Comparison of ENCODE assay signal across 18 cellular contexts in the genomic region with DNA sequence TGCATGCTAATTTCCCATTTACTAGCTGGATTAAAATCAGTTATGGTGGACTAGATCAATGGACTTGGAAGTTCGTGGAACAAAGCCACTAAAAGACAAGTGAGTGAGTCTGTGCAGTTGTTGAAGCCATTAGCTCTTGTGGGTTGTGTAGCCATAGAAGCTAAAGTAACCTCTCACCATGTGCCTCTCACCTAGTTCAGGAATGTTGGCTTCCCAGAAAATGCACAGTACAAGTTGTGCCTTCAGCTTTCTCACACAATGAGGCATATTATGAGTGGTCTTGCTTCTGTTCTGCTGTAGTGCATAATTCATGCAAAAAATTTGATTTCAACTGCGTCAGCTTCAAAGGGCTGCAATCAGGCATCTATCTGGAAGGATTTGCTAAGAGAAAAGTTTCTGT. TPM values are rescaled to one million over a fixed set of nuclear protein-coding genes. Genes with fewer than 3 reads are reported as not detected.
A peak's percentile ranks its signal among the peaks of the same experiment; 100 is the strongest.
DNase-seq lines count a peak whose midpoint lies in the region; ATAC-seq, FAIRE-seq and TF ChIP-seq lines count a peak whose summit lies in the region.
"Had no signal": no experiment of that assay in that cellular context is flagged by ENCODE, and none has a peak within 500 bp of the region (broad histone marks: within the 10 kb centered on the region; RNA-seq: fewer than 3 reads in every experiment).

No MANE protein-coding gene starts in this region.

- no peaks in the 10 kb centered on the region for H3K23me2 ChIP-seq in H1 (ENCODE audit: low read depth, low read length)

- H2BK12ac ChIP-seq in H1 (ENCODE audit: low read depth, low read length): no peak overlapping the region

- no peak overlapping the region for H4K91ac ChIP-seq in H1 (replicated peaks; ENCODE audit: insufficient read length, low read length)

- H2AK5ac ChIP-seq in H1 (ENCODE audit: low read depth, low read length): no peak overlapping the region

- H3K4ac ChIP-seq in H1 (replicated peaks; ENCODE audit: insufficient read length, low read depth, low read length): no peak overlapping the region

- DNase-seq in left ventricle myocardium inferior (no peak), right atrium auricular region (ENCODE audit: low spot score) (no peak), H1 (ENCODE audit: low read depth in 1 of 2, low spot score in 2 of 2) (no peak), mesothelial cell of epicardium (ENCODE audit: low spot score in 2 of 2, unreplicated experiment in 2 of 2) (no peak)
- no peak for DNase-seq in activated naive CD4-positive, alpha-beta T cell (lab: John Stamatoyannopoulos, UW)
- DNase-seq: C1 segment of cervical spinal cord, GF-D8, MG63, NCI-H1092 treated with DMSO at 0.1 percent for 48 hours, NCI-H187, NCI-H2171, NCI-H446, NCI-H69, SHP77 treated with DMSO at 0.1 percent for 48 hours had no signal

- no peak overlapping the region for H3K4me2 ChIP-seq in H1 (ENCODE audit: insufficient read depth in 1 of 2, low read depth in 2 of 2, low read length in 2 of 2)

- H3K36me3 ChIP-seq in left ventricle myocardium inferior (no peaks in the 10 kb centered on the region), right atrium auricular region (no peaks in the 10 kb centered on the region), H1 (ENCODE audit: control insufficient read depth in 2 of 4, insufficient read depth in 4 of 4, low read length in 3 of 4) (no peaks in the 10 kb centered on the region)
- H3K36me3 ChIP-seq: MG63 had no signal

- no peak overlapping the region for H3K14ac ChIP-seq in H1 (ENCODE audit: insufficient read length)

- H3K4me3 ChIP-seq in left ventricle myocardium inferior: no peak overlapping the region
- H3K4me3 ChIP-seq in right atrium auricular region: no peak overlapping the region
- H3K4me3 ChIP-seq in H1 (ENCODE audit: extremely low read depth in 1 of 4, insufficient read depth in 2 of 4, low read depth in 3 of 4, low read length in 4 of 4): no peak overlapping the region
- H3K4me3 ChIP-seq: MG63 had no signal

- H3K27me3 ChIP-seq in left ventricle myocardium inferior (ENCODE audit: low read depth): no peaks in the 10 kb centered on the region
- no peaks in the 10 kb centered on the region for H3K27me3 ChIP-seq in right atrium auricular region
- H3K27me3 ChIP-seq in H1 (replicated peaks in 1 of 4; ENCODE audit: control insufficient read depth in 3 of 4, extremely low read depth in 1 of 4, insufficient read depth in 3 of 4, low read length in 3 of 4): no peaks in the 10 kb centered on the region
- H3K27me3 ChIP-seq: MG63 had no signal

- H3K27me3 Mint-ChIP-seq in mesothelial cell of epicardium (ENCODE audit: low read depth): no peaks in the 10 kb centered on the region

- peaks cover 0 to 3% of the 10 kb centered on the region in 2 experiments for H4K20me1 ChIP-seq in H1 (replicated peaks in 1 of 2; ENCODE audit: control insufficient read depth in 1 of 2, insufficient read depth in 2 of 2, low read length in 2 of 2)

- no peak overlapping the region for H4K5ac ChIP-seq in H1 (ENCODE audit: insufficient read length, low read depth, low read length)

- H3K27ac ChIP-seq in left ventricle myocardium inferior (replicated peaks): peak overlapping the region; percentile 75
- H3K27ac ChIP-seq in right atrium auricular region: peak overlapping the region in 1 of 2 donors; percentile 62
- H3K27ac ChIP-seq in H1 (ENCODE audit: low read depth, low read length): no peak overlapping the region

- H3K27ac Mint-ChIP-seq in mesothelial cell of epicardium: peak overlapping the region; percentile 80

- FAIRE-seq in H1 (lab: Jason Lieb, UNC): peak; percentile 28
- FAIRE-seq: RCC 7860 had no signal

- H3K9me3 ChIP-seq in left ventricle myocardium inferior (replicated peaks) (no peaks in the 10 kb centered on the region), right atrium auricular region (peaks cover 0 to 8% of the 10 kb centered on the region in 2 donors), H1 (ENCODE audit: insufficient read depth in 2 of 2, low read depth in 1 of 2, low read length in 1 of 2) (no peaks in the 10 kb centered on the region)
- H3K9me3 ChIP-seq: MG63 had no signal

- peaks cover 59% of the 10 kb centered on the region for H3K4me1 Mint-ChIP-seq in mesothelial cell of epicardium

- no peak overlapping the region for H2BK20ac ChIP-seq in H1 (ENCODE audit: low read length)

- peaks cover 3% of the 10 kb centered on the region; the same call in 1 of the 2 replicates for H3K79me1 ChIP-seq in H1 (ENCODE audit: low read depth, low read length)

- peaks cover 59% of the 10 kb centered on the region for H3K4me1 ChIP-seq in left ventricle myocardium inferior
- H3K4me1 ChIP-seq in right atrium auricular region: peaks cover 0 to 19% of the 10 kb centered on the region in 2 donors
- H3K4me1 ChIP-seq in H1 (replicated peaks in 1 of 4; ENCODE audit: control insufficient read depth in 3 of 4, insufficient read depth in 4 of 4, low read length in 3 of 4): peaks cover 0 to 7% (median 3%) of the 10 kb centered on the region in 4 experiments; a peak in 2 of 7 replicates

- H2AFZ ChIP-seq in H1 (ENCODE audit: low read length): no peak overlapping the region

- CTCF ChIA-PET in H1 (lab: Charles Lee; ENCODE audit: partially characterized antibody): interaction anchor here (0.8 to 5.6 kb wide), 6 partner anchors 11 to 138 kb away, joined by 3 to 57 read pairs (median 3); no protein-coding TSS in a partner anchor

- H3K36me3 Mint-ChIP-seq in mesothelial cell of epicardium: peaks cover 14% of the 10 kb centered on the region

- ATAC-seq in GM19397 (IDR thresholded peaks at IDR 0.05; ENCODE audit: unreplicated experiment) (no peak), HG03439 (IDR thresholded peaks at IDR 0.05; ENCODE audit: unreplicated experiment) (no peak), HG03280 (IDR thresholded peaks at IDR 0.05; ENCODE audit: unreplicated experiment) (no peak)

- no peak overlapping the region for H2BK120ac ChIP-seq in H1 (replicated peaks; ENCODE audit: low read depth, low read length)

- no peak overlapping the region for H3K23ac ChIP-seq in H1 (ENCODE audit: insufficient read length)

- TF ChIP-seq EP300 in H1 (IDR thresholded peaks at IDR 0.05; ENCODE audit: borderline replicate concordance in 1 of 2, low read depth in 2 of 2, low read length in 2 of 2): no peak

- H3K18ac ChIP-seq in H1 (ENCODE audit: extremely low read depth, low read length): no peak overlapping the region

- TF ChIP-seq POLR2A in H1 (IDR thresholded peaks at IDR 0.05; ENCODE audit: control extremely low read depth in 1 of 2, low read depth in 2 of 2, low read length in 2 of 2): no peak

- TF ChIP-seq RAD21 in H1 (IDR thresholded peaks at IDR 0.05 in 1 of 2, conservative IDR thresholded peaks at IDR 0.05 in 1 of 2; ENCODE audit: low read depth in 2 of 2, low read length in 2 of 2): no peak

- TF ChIP-seq CTCF in left ventricle myocardium inferior (IDR thresholded peaks at IDR 0.05; ENCODE audit: borderline replicate concordance) (no peak), right atrium auricular region (IDR thresholded peaks at IDR 0.05) (no peak), H1 (IDR thresholded peaks at IDR 0.05; ENCODE audit: control extremely low read depth in 1 of 3, insufficient read depth in 1 of 3, low read depth in 1 of 3, low read length in 3 of 3) (no peak), mesothelial cell of epicardium (IDR thresholded peaks at IDR 0.05; ENCODE audit: unreplicated experiment) (no peak)

- H2BK15ac ChIP-seq in H1 (ENCODE audit: low read length): no peak overlapping the region

- intact Hi-C loops in left ventricle myocardium inferior (cut with micrococcal nuclease): no loop called here

- H4K8ac ChIP-seq in H1 (ENCODE audit: extremely low read depth, insufficient read depth, low read length): no peak overlapping the region

- H3K9me3 Mint-ChIP-seq in mesothelial cell of epicardium: peaks cover 12% of the 10 kb centered on the region

- H3K56ac ChIP-seq in H1 (replicated peaks; ENCODE audit: insufficient read length, low read depth, low read length): no peak overlapping the region

- peaks cover 4 to 90% of the 10 kb centered on the region in 2 experiments; a peak in 3 of 4 replicates for H3K79me2 ChIP-seq in H1 (ENCODE audit: control insufficient read depth in 1 of 2, insufficient read depth in 2 of 2, low read length in 2 of 2)

- H2BK5ac ChIP-seq in H1 (ENCODE audit: low read depth, low read length): no peak overlapping the region

- WGBS in H1 (ENCODE audit: extremely low coverage in 1 of 2, insufficient coverage in 1 of 2, insufficient read length in 1 of 2, insufficient replicate concordance in 2 of 2, low coverage in 1 of 2, low lambda C conversion rate in 2 of 2, missing lambda C conversion rate in 1 of 2), 2 experiments: 88% methylated on average over 2 of the region's 2 CpGs; no CpG with 5 or more reads in 1 of the 2 experiments

- no peak overlapping the region for H3K4me3 Mint-ChIP-seq in mesothelial cell of epicardium

- POLR2A ChIA-PET in H1 (lab: Charles Lee; ENCODE audit: partially characterized antibody): interaction anchor here (1.5 kb wide), 1 partner anchor 26 kb away, joined by 5 read pairs; the partner anchor contains the start of gene CERS6

- H3K9ac ChIP-seq in H1 (replicated peaks in 1 of 4; ENCODE audit: extremely low read depth in 1 of 4, low read depth in 3 of 4, low read length in 3 of 4): no peak overlapping the region

TF ChIP-seq in H1, 55 proteins besides CTCF, POLR2A, EP300 and RAD21 (continues in another document):
- TF ChIP-seq MAFK (IDR thresholded peaks at IDR 0.05; ENCODE audit: low read depth, low read length) (no peak), CREB1 (IDR thresholded peaks at IDR 0.05) (no peak), SIN3A (conservative IDR thresholded peaks at IDR 0.05 in 1 of 2, IDR thresholded peaks at IDR 0.05 in 1 of 2; ENCODE audit: low read depth in 1 of 2, low read length in 2 of 2) (no peak)
- TF ChIP-seq, protein P1, sequence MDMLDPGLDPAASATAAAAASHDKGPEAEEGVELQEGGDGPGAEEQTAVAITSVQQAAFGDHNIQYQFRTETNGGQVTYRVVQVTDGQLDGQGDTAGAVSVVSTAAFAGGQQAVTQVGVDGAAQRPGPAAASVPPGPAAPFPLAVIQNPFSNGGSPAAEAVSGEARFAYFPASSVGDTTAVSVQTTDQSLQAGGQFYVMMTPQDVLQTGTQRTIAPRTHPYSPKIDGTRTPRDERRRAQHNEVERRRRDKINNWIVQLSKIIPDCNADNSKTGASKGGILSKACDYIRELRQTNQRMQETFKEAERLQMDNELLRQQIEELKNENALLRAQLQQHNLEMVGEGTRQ (IDR thresholded peaks at IDR 0.05; ENCODE audit: low read length): no peak

RNA-seq across cellular contexts. Expression of gene CERS6, which starts 26.2 kb away (rescaled TPM):
- total RNA-seq in left ventricle myocardium inferior (68.9 TPM), right atrium auricular region (10 to 100 TPM; 59.4 to 74.5 TPM), mesothelial cell of epicardium (66.1 to 67.4 TPM (median 66.5 TPM) in 3 replicates)
- total RNA-seq in H1 (2021; fragmentation: NEBNext Ultra II Directional; extraction: Animal tissue kit (Norgen Biotek cat#: 25700)): 28.2 and 28.3 TPM in 2 replicates
- polyA plus RNA-seq in H1 (2011; rRNA removed): 4.2 and 6.8 TPM in 2 replicates
- 6.4 TPM for polyA plus RNA-seq in H1 (2011; cell fraction: cytosol; rRNA removed)
- 6.7 TPM for polyA plus RNA-seq in H1 (2011; cell fraction: nucleus; rRNA removed)
- polyA plus RNA-seq in H1 (2012, experiment 1 of 2): 6.7 to 15.5 TPM (median 8.6 TPM) in 4 replicates
- 1.0 TPM for polyA plus RNA-seq in H1 (2012, experiment 2 of 2)
- polyA plus RNA-seq in H1 (2013, experiment 1 of 2): 33.7 TPM
- 35.6 TPM for polyA plus RNA-seq in H1 (2013, experiment 2 of 2)
- polyA minus RNA-seq in H1 (2011; rRNA and poly(A)+ RNA removed): 17.5 and 22.4 TPM in 2 replicates
- polyA minus RNA-seq in H1 (2011; cell fraction: cytosol; rRNA and poly(A)+ RNA removed): 10.2 TPM
- 27.5 TPM for polyA minus RNA-seq in H1 (2011; cell fraction: nucleus; rRNA and poly(A)+ RNA removed)
